Comparison of ENCODE assay signal across 9 cellular contexts in genomic region chr3:96491023-96491422, GRCh38.
"Had no signal": no experiment of that assay in that cellular context is flagged by ENCODE, and none has a peak within 500 bp of the region (broad histone marks: within the 10 kb centered on the region; RNA-seq: fewer than 3 reads in every experiment).

No MANE protein-coding gene starts in this region.

- H3K27ac Mint-ChIP-seq: HFFc6 had no signal

- H3K4me3 ChIP-seq: GM23248, HAP-1, K562 had no signal

- H3K4me1 ChIP-seq: HAP-1 had no signal

- H2AFZ ChIP-seq: GM23248 had no signal

- H3K36me3 ChIP-seq: HAP-1 had no signal

- DNase-seq: GM23248, GOT3, H7, HFFc6, IMR-90, KG1 had no signal

- H3K27ac ChIP-seq: GM23248 had no signal

- H3K9ac ChIP-seq: GM23248 had no signal

- ATAC-seq: HCT116, K562 had no signal

- H3K9me3 ChIP-seq: HAP-1 had no signal
